Comparison of ENCODE assay signal across 1 cellular context in genomic region chr17:50102164-50102991, GRCh38.
TF ChIP-seq lines count a peak whose summit lies in the region.

No MANE protein-coding gene starts in this region.

TF ChIP-seq in HepG2, 621 proteins besides CTCF, POLR2A, EP300 and RAD21 (continued from another document):
- TF ChIP-seq ZNF274 (CRISPR knock-in tag; IDR thresholded peaks at IDR 0.05), result no peak; the same call in 1 of the 2 replicates
- TF ChIP-seq TBX2 (CRISPR knock-in tag; IDR thresholded peaks at IDR 0.05; ENCODE audit: borderline replicate concordance), result peak; percentile 35; the same call in 1 of the 2 replicates
- no peak for TF ChIP-seq ZSCAN20 (CRISPR knock-in tag; IDR thresholded peaks at IDR 0.05; ENCODE audit: borderline replicate concordance)
- TF ChIP-seq, protein P1, sequence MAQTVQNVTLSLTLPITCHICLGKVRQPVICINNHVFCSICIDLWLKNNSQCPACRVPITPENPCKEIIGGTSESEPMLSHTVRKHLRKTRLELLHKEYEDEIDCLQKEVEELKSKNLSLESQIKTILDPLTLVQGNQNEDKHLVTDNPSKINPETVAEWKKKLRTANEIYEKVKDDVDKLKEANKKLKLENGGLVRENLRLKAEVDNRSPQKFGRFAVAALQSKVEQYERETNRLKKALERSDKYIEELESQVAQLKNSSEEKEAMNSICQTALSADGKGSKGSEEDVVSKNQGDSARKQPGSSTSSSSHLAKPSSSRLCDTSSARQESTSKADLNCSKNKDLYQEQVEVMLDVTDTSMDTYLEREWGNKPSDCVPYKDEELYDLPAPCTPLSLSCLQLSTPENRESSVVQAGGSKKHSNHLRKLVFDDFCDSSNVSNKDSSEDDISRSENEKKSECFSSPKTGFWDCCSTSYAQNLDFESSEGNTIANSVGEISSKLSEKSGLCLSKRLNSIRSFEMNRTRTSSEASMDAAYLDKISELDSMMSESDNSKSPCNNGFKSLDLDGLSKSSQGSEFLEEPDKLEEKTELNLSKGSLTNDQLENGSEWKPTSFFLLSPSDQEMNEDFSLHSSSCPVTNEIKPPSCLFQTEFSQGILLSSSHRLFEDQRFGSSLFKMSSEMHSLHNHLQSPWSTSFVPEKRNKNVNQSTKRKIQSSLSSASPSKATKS (CRISPR knock-in tag; IDR thresholded peaks at IDR 0.05), result no peak
- TF ChIP-seq ZNF747 (CRISPR knock-in tag; IDR thresholded peaks at IDR 0.05; ENCODE audit: borderline replicate concordance), result no peak; the same call in 1 of the 2 replicates
- TF ChIP-seq SIX4 (CRISPR knock-in tag; IDR thresholded peaks at IDR 0.05), result no peak
- peak; percentile 52; the same call in 1 of the 2 replicates for TF ChIP-seq KDM3A (CRISPR knock-in tag; IDR thresholded peaks at IDR 0.05; ENCODE audit: low read depth)
- no peak for TF ChIP-seq MBNL3 (CRISPR knock-in tag; conservative IDR thresholded peaks at IDR 0.05)
- 0 out of 2 replicates have a peak, but pooled peaks have one; percentile 11 for TF ChIP-seq SMAD1 (CRISPR knock-in tag; IDR thresholded peaks at IDR 0.05; ENCODE audit: borderline replicate concordance, low read depth)
- TF ChIP-seq AHR (CRISPR knock-in tag; IDR thresholded peaks at IDR 0.05), result peak; percentile 56; the same call in 1 of the 2 replicates
- no peak for TF ChIP-seq THAP7 (CRISPR knock-in tag; IDR thresholded peaks at IDR 0.05)
- TF ChIP-seq SALL1 (CRISPR knock-in tag; IDR thresholded peaks at IDR 0.05), result peak; percentile 65
- TF ChIP-seq ZNF432 (CRISPR knock-in tag; IDR thresholded peaks at IDR 0.05; ENCODE audit: borderline replicate concordance), result no peak
- TF ChIP-seq IRX3 (CRISPR knock-in tag; IDR thresholded peaks at IDR 0.05; ENCODE audit: borderline replicate concordance, low read depth), result no peak
- no peak for TF ChIP-seq BATF2 (CRISPR knock-in tag; IDR thresholded peaks at IDR 0.05)
- TF ChIP-seq YEATS2 (CRISPR knock-in tag; IDR thresholded peaks at IDR 0.05; ENCODE audit: borderline replicate concordance), result 0 out of 2 replicates have a peak, but pooled peaks have one; percentile 21
- TF ChIP-seq ZNF430 (CRISPR knock-in tag; IDR thresholded peaks at IDR 0.05), result no peak
